Comparison of ENCODE assay signal across 13 cellular contexts in the genomic region with DNA sequence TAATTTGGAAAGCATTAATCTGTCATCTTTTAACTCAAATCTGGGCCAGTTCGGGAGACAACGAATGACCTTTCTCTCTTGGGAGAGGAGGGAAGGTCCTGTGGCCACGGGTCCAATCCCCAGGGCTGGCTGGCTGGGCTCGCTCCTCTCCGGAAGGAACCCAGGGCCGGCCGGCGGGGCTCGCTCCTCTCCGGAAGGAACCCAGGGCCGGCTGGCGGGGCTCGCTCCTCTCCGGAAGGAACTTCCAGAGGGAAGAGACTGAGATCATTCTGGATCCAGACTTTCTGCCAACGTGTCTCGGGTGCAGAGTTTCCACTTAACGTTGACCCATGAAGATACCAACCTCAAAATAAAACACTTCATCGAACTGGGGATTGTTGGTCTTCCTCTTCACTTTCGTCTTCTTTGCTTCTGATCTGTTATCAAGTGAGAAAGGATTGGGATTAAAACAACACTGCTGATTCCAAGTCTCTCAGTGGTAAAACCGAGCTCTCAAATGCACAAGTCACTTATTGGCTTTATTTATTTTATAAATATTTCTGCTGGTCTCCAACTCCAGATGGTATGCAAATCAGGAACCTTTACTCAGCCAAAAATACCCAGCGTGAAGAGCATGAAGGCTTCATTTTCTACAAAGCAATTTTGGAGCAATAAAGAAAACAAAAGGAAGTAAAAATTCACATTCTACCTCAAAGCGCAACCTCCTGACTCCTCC. TPM values are rescaled to one million over a fixed set of nuclear protein-coding genes. Genes with fewer than 3 reads are reported as not detected.
A peak's percentile ranks its signal among the peaks of the same experiment; 100 is the strongest.
DNase-seq lines count a peak whose midpoint lies in the region; ATAC-seq and TF ChIP-seq lines count a peak whose summit lies in the region.
"Had no signal": no experiment of that assay in that cellular context is flagged by ENCODE, and none has a peak within 500 bp of the region (broad histone marks: within the 10 kb centered on the region; RNA-seq: fewer than 3 reads in every experiment).

No MANE protein-coding gene starts in this region.

- intact Hi-C loops in dorsolateral prefrontal cortex (cut with DNase I) = loop anchor here in 1 of 2 donors (5.0 kb wide), 1 partner anchor 200 kb away; no protein-coding TSS in a partner anchor

- no peak for DNase-seq in stimulated activated naive CD8-positive, alpha-beta T cell treated with anti-CD3 and anti-CD28 coated beads, Interleukin-15, amount 100 ng/mL, for 72 hours
- no peak for DNase-seq in stimulated activated naive CD8-positive, alpha-beta T cell treated with anti-CD3 and anti-CD28 coated beads, Interleukin-15, Interleukin-2, amounts not matched to agents 100 U/mL and 50 U/mL, for 24 hours
- DNase-seq in dorsolateral prefrontal cortex (peak in 1 of 10 donors; percentile 38), foreskin melanocyte (no peak), KG1 (lab: John Stamatoyannopoulos, UW) (no peak), nephron progenitor cell (no peak)
- DNase-seq in activated CD4-positive, alpha-beta T cell treated with anti-CD3 and anti-CD28 coated beads, Interleukin-2, amount 50 U/mL, for 1 hour = no peak
- DNase-seq: activated CD4-positive, alpha-beta T cell treated with anti-CD3 and anti-CD28 coated beads for 36 hours; BE2C; NCI-H226; stimulated activated CD4-positive, alpha-beta T cell treated with anti-CD3 and anti-CD28 coated beads, Interleukin-4, amount 100 ng/mL, for 1 hour had no signal

- H3K4me1 Mint-ChIP-seq in stimulated activated naive CD8-positive, alpha-beta T cell treated with anti-CD3 and anti-CD28 coated beads, Interleukin-15, amount 100 ng/mL, for 72 hours = peaks cover 39% of the 10 kb centered on the region
- H3K4me1 Mint-ChIP-seq in nephron progenitor cell = peaks cover 56% of the 10 kb centered on the region

- H3K9me3 ChIP-seq in mucosa of rectum (ENCODE audit: control insufficient read depth in 2 of 2, low read length in 2 of 2) = no peaks in the 10 kb centered on the region

- no peak for ATAC-seq in stimulated activated naive CD8-positive, alpha-beta T cell treated with anti-CD3 and anti-CD28 coated beads, Interleukin-15, amount 100 ng/mL, for 72 hours
- ATAC-seq in stimulated activated naive CD8-positive, alpha-beta T cell treated with anti-CD3 and anti-CD28 coated beads, Interleukin-15, Interleukin-2, amounts not matched to agents 100 U/mL and 50 U/mL, for 24 hours = no peak
- ATAC-seq: activated CD4-positive, alpha-beta T cell treated with anti-CD3 and anti-CD28 coated beads for 36 hours had no signal

- TF ChIP-seq CTCF in dorsolateral prefrontal cortex (IDR thresholded peaks at IDR 0.05 in 54 of 56, conservative IDR thresholded peaks at IDR 0.05 in 2 of 56; ENCODE audit: low read depth in 1 of 56, partially characterized antibody in 56 of 56) = no peak
- TF ChIP-seq CTCF in nephron progenitor cell (IDR thresholded peaks at IDR 0.05) = no peak

- H3K36me3 ChIP-seq in mucosa of rectum (ENCODE audit: control insufficient read depth in 2 of 2, insufficient read depth in 2 of 2, low read length in 2 of 2) = peaks cover 0 to 13% of the 10 kb centered on the region in 2 donors

- H3K4me3 ChIP-seq in dorsolateral prefrontal cortex (peak overlapping the region in 1 of 59 donors; percentile 5), mucosa of rectum (ENCODE audit: low read length in 2 of 2) (peak overlapping the region in 1 of 2 donors; percentile 23)

- no peaks in the 10 kb centered on the region for H3K27me3 Mint-ChIP-seq in stimulated activated naive CD8-positive, alpha-beta T cell treated with anti-CD3 and anti-CD28 coated beads, Interleukin-15, amount 100 ng/mL, for 72 hours
- no peaks in the 10 kb centered on the region for H3K27me3 Mint-ChIP-seq in nephron progenitor cell (ENCODE audit: low read depth, poor library complexity)
- H3K27me3 Mint-ChIP-seq: activated CD4-positive, alpha-beta T cell treated with anti-CD3 and anti-CD28 coated beads for 36 hours had no signal

- H3K27me3 ChIP-seq in dorsolateral prefrontal cortex (no peaks in the 10 kb centered on the region), mucosa of rectum (ENCODE audit: control insufficient read depth in 2 of 2, insufficient read depth in 2 of 2, low read length in 2 of 2) (no peaks in the 10 kb centered on the region)
- H3K27me3 ChIP-seq: BE2C had no signal

- peaks cover 0 to 11% of the 10 kb centered on the region in 2 donors for H3K9me3 Mint-ChIP-seq in stimulated activated naive CD8-positive, alpha-beta T cell treated with anti-CD3 and anti-CD28 coated beads, Interleukin-15, amount 100 ng/mL, for 72 hours
- no peaks in the 10 kb centered on the region for H3K9me3 Mint-ChIP-seq in nephron progenitor cell

- H3K4me3 Mint-ChIP-seq in stimulated activated naive CD8-positive, alpha-beta T cell treated with anti-CD3 and anti-CD28 coated beads, Interleukin-15, amount 100 ng/mL, for 72 hours = no peak overlapping the region
- H3K4me3 Mint-ChIP-seq in nephron progenitor cell = no peak overlapping the region
- H3K4me3 Mint-ChIP-seq: activated CD4-positive, alpha-beta T cell treated with anti-CD3 and anti-CD28 coated beads for 36 hours had no signal

- H3K27ac ChIP-seq in dorsolateral prefrontal cortex (peak overlapping the region in 54 of 59 donors; percentile 3 to 87 (median 68)), mucosa of rectum (ENCODE audit: low read depth in 2 of 2, low read length in 2 of 2) (peak overlapping the region; percentile 31 to 61)

- H3K4me1 ChIP-seq in mucosa of rectum (ENCODE audit: control insufficient read depth in 2 of 2, insufficient read depth in 2 of 2, low read length in 2 of 2) = peaks cover 14 to 20% of the 10 kb centered on the region in 2 donors

- peak overlapping the region in 1 of 2 donors; percentile 9 for H3K9ac ChIP-seq in mucosa of rectum (ENCODE audit: low read depth in 1 of 2, low read length in 2 of 2)

- peak overlapping the region; percentile 65 to 94 for H3K27ac Mint-ChIP-seq in stimulated activated naive CD8-positive, alpha-beta T cell treated with anti-CD3 and anti-CD28 coated beads, Interleukin-15, amount 100 ng/mL, for 72 hours
- no peak overlapping the region for H3K27ac Mint-ChIP-seq in nephron progenitor cell
- H3K27ac Mint-ChIP-seq: activated CD4-positive, alpha-beta T cell treated with anti-CD3 and anti-CD28 coated beads for 36 hours had no signal

- H3K36me3 Mint-ChIP-seq in nephron progenitor cell (ENCODE audit: low read depth) = peaks cover 12% of the 10 kb centered on the region

RNA-seq across cellular contexts. Expression of a gene that starts 53.3 kb away (rescaled TPM):
- total RNA-seq in dorsolateral prefrontal cortex = 1 to 10 TPM; 1.0 to 8.3 (median 2.9) TPM
- total RNA-seq: SK-MEL-5 had no signal
